ENCODE assay signal across 1 cellular context in the genomic region with DNA sequence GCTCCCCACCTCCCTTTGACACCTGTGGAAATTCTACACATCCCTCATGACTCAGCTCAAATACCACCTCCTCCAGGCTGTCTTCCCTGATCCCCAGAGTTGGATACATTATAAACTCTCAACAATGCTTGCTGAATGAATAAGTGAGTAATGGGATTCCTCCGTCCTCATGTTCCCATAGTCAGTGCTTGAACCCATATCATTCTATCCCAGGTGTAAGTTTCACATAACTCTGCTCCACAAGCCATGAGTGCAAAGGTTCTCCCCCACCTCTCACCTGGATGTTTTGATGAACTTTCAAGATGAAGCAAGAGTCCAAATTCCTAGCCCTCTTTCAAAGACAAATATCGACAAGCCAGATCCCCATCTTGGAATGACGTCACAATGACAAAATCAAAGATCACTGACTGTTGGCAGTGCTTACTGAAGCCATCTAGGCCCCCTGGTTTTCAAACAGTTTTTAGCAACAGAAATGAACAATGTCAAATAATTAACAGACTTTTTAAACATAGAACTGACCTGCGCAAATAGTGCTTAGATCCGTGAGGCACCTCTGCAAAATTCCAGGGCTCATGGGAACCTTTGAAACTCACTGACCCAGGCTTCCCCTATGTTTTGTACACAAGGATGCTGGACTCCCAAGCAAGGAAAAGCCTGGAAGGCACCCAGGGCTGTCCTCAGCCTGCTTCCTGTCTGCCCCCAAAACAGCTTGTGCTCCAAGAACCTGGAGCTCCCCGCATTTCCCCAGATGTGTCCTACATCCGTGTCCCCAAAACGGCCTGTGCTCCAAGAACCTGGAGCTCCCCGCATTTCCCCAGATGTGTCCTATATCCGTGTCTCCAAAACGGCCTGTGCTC.
TF ChIP-seq lines count a peak whose summit lies in the region.

No MANE protein-coding gene starts in this region.

TF ChIP-seq in HepG2, 621 proteins besides CTCF, POLR2A, EP300 and RAD21 (continued from another document and continues in another):
- TF ChIP-seq E2F1 (CRISPR knock-in tag; IDR thresholded peaks at IDR 0.05) (no peak), KLF16 (CRISPR knock-in tag; IDR thresholded peaks at IDR 0.05) (peak in 1 of 2 experiments; percentile 45; a peak in 1 of 4 replicates), AKAP8 (CRISPR knock-in tag; IDR thresholded peaks at IDR 0.05) (no peak), ZSCAN22 (CRISPR knock-in tag; IDR thresholded peaks at IDR 0.05) (peak; percentile 22; the same call in 1 of the 2 replicates), RFXAP (CRISPR knock-in tag; IDR thresholded peaks at IDR 0.05; ENCODE audit: borderline replicate concordance) (peak; percentile 56; the same call in 1 of the 2 replicates), ZBTB38 (CRISPR knock-in tag; IDR thresholded peaks at IDR 0.05) (peak; percentile 51; the same call in 1 of the 2 replicates), ZNF850 (CRISPR knock-in tag; conservative IDR thresholded peaks at IDR 0.05) (no peak), CBX5 (CRISPR knock-in tag; IDR thresholded peaks at IDR 0.05; ENCODE audit: borderline replicate concordance) (no peak), SAFB2 (CRISPR knock-in tag; IDR thresholded peaks at IDR 0.05; ENCODE audit: borderline replicate concordance, low read depth) (no peak), YEATS4 (CRISPR knock-in tag; IDR thresholded peaks at IDR 0.05; ENCODE audit: borderline replicate concordance) (no peak), ISL2 (CRISPR knock-in tag; IDR thresholded peaks at IDR 0.05) (peak; percentile 85), NFKB2 (CRISPR knock-in tag; IDR thresholded peaks at IDR 0.05; ENCODE audit: borderline replicate concordance) (no peak), MTF1 (CRISPR knock-in tag; IDR thresholded peaks at IDR 0.05) (no peak), ATM (IDR thresholded peaks at IDR 0.05; ENCODE audit: borderline replicate concordance) (no peak), MYC (CRISPR knock-in tag; IDR thresholded peaks at IDR 0.05; ENCODE audit: borderline replicate concordance) (no peak), MTF2 (CRISPR knock-in tag; IDR thresholded peaks at IDR 0.05; ENCODE audit: borderline replicate concordance) (no peak), PPARG (CRISPR knock-in tag; conservative IDR thresholded peaks at IDR 0.05) (peak; percentile 96), ZBTB20 (CRISPR knock-in tag; IDR thresholded peaks at IDR 0.05; ENCODE audit: borderline replicate concordance, low read depth) (0 out of 2 replicates have a peak, but pooled peaks have one; percentile 40), KDM3A (CRISPR knock-in tag; IDR thresholded peaks at IDR 0.05; ENCODE audit: low read depth) (peak; percentile 44; the same call in 1 of the 2 replicates), SYNCRIP (IDR thresholded peaks at IDR 0.05; ENCODE audit: insufficient read depth, low read depth, low read length) (no peak), HINFP (CRISPR knock-in tag; IDR thresholded peaks at IDR 0.05; ENCODE audit: low read depth) (no peak; the same call in 1 of the 2 replicates), ZNF781 (CRISPR knock-in tag; IDR thresholded peaks at IDR 0.05; ENCODE audit: borderline replicate concordance, not compliant biosample characterization) (no peak), ZNF609 (CRISPR knock-in tag; IDR thresholded peaks at IDR 0.05; ENCODE audit: borderline replicate concordance) (peak; percentile 90), HNRNPH1 (optimal IDR thresholded peaks at IDR 0.05; ENCODE audit: low read depth, low read length) (no peak), NFRKB (IDR thresholded peaks at IDR 0.05) (no peak), PHB2 (IDR thresholded peaks at IDR 0.05; ENCODE audit: partially characterized antibody) (no peak), ZFX (CRISPR knock-in tag; IDR thresholded peaks at IDR 0.05; ENCODE audit: low read depth) (peak; percentile 28), MIXL1 (CRISPR knock-in tag; IDR thresholded peaks at IDR 0.05) (peak; percentile 78), FIP1L1 (IDR thresholded peaks at IDR 0.05; ENCODE audit: borderline replicate concordance, insufficient read depth, low read depth, low read length) (no peak), ZNF530 (CRISPR knock-in tag; IDR thresholded peaks at IDR 0.05; ENCODE audit: low read depth) (no peak), ATF6 (CRISPR knock-in tag; conservative IDR thresholded peaks at IDR 0.05) (no peak), NFATC3 (CRISPR knock-in tag; IDR thresholded peaks at IDR 0.05) (no peak), NFIC (IDR thresholded peaks at IDR 0.05; ENCODE audit: low read length) (peak; percentile 93), SNAPC5 (CRISPR knock-in tag; IDR thresholded peaks at IDR 0.05; ENCODE audit: borderline replicate concordance) (no peak), PTBP1 (IDR thresholded peaks at IDR 0.05; ENCODE audit: low read depth, low read length, poor library complexity, severe bottlenecking) (no peak), RNF219 (CRISPR knock-in tag; IDR thresholded peaks at IDR 0.05) (no peak), ZNF124 (CRISPR knock-in tag; IDR thresholded peaks at IDR 0.05) (0 out of 2 replicates have a peak, but pooled peaks have one; percentile 69), POLR2AphosphoS5 (IDR thresholded peaks at IDR 0.05; ENCODE audit: low read depth, low read length) (no peak; the same call in 1 of the 2 replicates)
- TF ChIP-seq, protein P1, sequence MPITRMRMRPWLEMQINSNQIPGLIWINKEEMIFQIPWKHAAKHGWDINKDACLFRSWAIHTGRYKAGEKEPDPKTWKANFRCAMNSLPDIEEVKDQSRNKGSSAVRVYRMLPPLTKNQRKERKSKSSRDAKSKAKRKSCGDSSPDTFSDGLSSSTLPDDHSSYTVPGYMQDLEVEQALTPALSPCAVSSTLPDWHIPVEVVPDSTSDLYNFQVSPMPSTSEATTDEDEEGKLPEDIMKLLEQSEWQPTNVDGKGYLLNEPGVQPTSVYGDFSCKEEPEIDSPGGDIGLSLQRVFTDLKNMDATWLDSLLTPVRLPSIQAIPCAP (CRISPR knock-in tag; IDR thresholded peaks at IDR 0.05; ENCODE audit: low read depth) = no peak
- TF ChIP-seq, protein P2, sequence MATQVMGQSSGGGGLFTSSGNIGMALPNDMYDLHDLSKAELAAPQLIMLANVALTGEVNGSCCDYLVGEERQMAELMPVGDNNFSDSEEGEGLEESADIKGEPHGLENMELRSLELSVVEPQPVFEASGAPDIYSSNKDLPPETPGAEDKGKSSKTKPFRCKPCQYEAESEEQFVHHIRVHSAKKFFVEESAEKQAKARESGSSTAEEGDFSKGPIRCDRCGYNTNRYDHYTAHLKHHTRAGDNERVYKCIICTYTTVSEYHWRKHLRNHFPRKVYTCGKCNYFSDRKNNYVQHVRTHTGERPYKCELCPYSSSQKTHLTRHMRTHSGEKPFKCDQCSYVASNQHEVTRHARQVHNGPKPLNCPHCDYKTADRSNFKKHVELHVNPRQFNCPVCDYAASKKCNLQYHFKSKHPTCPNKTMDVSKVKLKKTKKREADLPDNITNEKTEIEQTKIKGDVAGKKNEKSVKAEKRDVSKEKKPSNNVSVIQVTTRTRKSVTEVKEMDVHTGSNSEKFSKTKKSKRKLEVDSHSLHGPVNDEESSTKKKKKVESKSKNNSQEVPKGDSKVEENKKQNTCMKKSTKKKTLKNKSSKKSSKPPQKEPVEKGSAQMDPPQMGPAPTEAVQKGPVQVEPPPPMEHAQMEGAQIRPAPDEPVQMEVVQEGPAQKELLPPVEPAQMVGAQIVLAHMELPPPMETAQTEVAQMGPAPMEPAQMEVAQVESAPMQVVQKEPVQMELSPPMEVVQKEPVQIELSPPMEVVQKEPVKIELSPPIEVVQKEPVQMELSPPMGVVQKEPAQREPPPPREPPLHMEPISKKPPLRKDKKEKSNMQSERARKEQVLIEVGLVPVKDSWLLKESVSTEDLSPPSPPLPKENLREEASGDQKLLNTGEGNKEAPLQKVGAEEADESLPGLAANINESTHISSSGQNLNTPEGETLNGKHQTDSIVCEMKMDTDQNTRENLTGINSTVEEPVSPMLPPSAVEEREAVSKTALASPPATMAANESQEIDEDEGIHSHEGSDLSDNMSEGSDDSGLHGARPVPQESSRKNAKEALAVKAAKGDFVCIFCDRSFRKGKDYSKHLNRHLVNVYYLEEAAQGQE (IDR thresholded peaks at IDR 0.05; ENCODE audit: borderline replicate concordance in 1 of 2, low read depth in 1 of 2, low read length in 2 of 2) = no peak
- TF ChIP-seq, protein P3, sequence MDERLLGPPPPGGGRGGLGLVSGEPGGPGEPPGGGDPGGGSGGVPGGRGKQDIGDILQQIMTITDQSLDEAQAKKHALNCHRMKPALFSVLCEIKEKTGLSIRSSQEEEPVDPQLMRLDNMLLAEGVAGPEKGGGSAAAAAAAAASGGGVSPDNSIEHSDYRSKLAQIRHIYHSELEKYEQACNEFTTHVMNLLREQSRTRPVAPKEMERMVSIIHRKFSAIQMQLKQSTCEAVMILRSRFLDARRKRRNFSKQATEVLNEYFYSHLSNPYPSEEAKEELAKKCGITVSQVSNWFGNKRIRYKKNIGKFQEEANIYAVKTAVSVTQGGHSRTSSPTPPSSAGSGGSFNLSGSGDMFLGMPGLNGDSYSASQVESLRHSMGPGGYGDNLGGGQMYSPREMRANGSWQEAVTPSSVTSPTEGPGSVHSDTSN (CRISPR knock-in tag; IDR thresholded peaks at IDR 0.05) = no peak
